ENCODE assay signal across 10 cellular contexts in genomic region chr3:170809975-170810357, GRCh38.
DNase-seq lines count a peak whose midpoint lies in the region; ATAC-seq, FAIRE-seq and TF ChIP-seq lines count a peak whose summit lies in the region.
"Had no signal": no experiment of that assay in that cellular context is flagged by ENCODE, and none has a peak within 500 bp of the region (broad histone marks: within the 10 kb centered on the region; RNA-seq: fewer than 3 reads in every experiment).

No MANE protein-coding gene starts in this region.

- TF ChIP-seq RAD21 in HepG2 (CRISPR knock-in tag; IDR thresholded peaks at IDR 0.05), result no peak

- no peaks in the 10 kb centered on the region; the same call in 1 of the 2 replicates for H4K20me1 ChIP-seq in HepG2 (ENCODE audit: insufficient read depth, low read length)

- H3K36me3 ChIP-seq in mucosa of descending colon (ENCODE audit: low read depth) (no peaks in the 10 kb centered on the region), HepG2 (replicated peaks in 1 of 2; ENCODE audit: control insufficient read depth in 1 of 2, insufficient read depth in 2 of 2, low read length in 2 of 2) (no peaks in the 10 kb centered on the region), kidney (ENCODE audit: control insufficient read depth in 1 of 2, insufficient read depth in 2 of 2, low read length in 2 of 2) (no peaks in the 10 kb centered on the region)
- H3K36me3 ChIP-seq: stomach had no signal

- DNase-seq in EH (ENCODE audit: low read depth), result peak; percentile 69
- peak; percentile 58 for DNase-seq in NOMO-1 treated with DMSO at 0.1 percent for 48 hours (lab: John Stamatoyannopoulos, UW; ENCODE audit: unreplicated experiment)
- peak; percentile 67 for DNase-seq in dermis blood vessel endothelial cell
- DNase-seq in mucosa of descending colon, result peak in 1 of 3 donors; percentile 9
- DNase-seq in HepG2 (ENCODE audit: low spot score), result no peak
- no peak for DNase-seq in kidney
- no peak for DNase-seq in stimulated activated naive CD4-positive, alpha-beta T cell treated with Interleukin-2 at 50 U/mL for 16 hours (lab: John Stamatoyannopoulos, UW)
- no peak for DNase-seq in activated CD8-positive, alpha-beta memory T cell treated with anti-CD3 and anti-CD28 coated beads, Interleukin-2, amount 50 U/mL, for 4 hours
- DNase-seq: immature natural killer cell, stomach had no signal

- H3K9ac ChIP-seq in HepG2 (ENCODE audit: insufficient read depth, low read depth, low read length) (no peak overlapping the region), kidney (ENCODE audit: low read length in 2 of 2) (no peak overlapping the region)

- no peak overlapping the region for H3K4me2 ChIP-seq in HepG2 (ENCODE audit: low read depth, low read length)

- H3K4me1 ChIP-seq in mucosa of descending colon (ENCODE audit: low read depth), result peaks cover 5% of the 10 kb centered on the region
- H3K4me1 ChIP-seq in HepG2 (ENCODE audit: insufficient read depth, low read length), result no peaks in the 10 kb centered on the region
- H3K4me1 ChIP-seq in kidney (ENCODE audit: control insufficient read depth in 1 of 2, insufficient read depth in 1 of 2, low read depth in 1 of 2, low read length in 2 of 2), result no peaks in the 10 kb centered on the region

- no peaks in the 10 kb centered on the region for H3K9me3 ChIP-seq in mucosa of descending colon
- H3K9me3 ChIP-seq in HepG2 (ENCODE audit: low read length), result no peaks in the 10 kb centered on the region
- no peaks in the 10 kb centered on the region for H3K9me3 ChIP-seq in kidney (ENCODE audit: control insufficient read depth in 1 of 2, low read length in 2 of 2)
- H3K9me3 ChIP-seq: stomach had no signal

- 0% methylated on average over 1 of the region's 1 CpG for WGBS in HepG2 (ENCODE audit: low lambda C conversion rate)

- CTCF ChIA-PET in HepG2 (lab: Yijun Ruan, JAX; ENCODE audit: low intra/inter-chr PET ratio, low total read pairs), result interaction anchor here (1.1 kb wide), 1 partner anchor 396 kb away, joined by 3 read pairs; no protein-coding TSS in a partner anchor

- no peak for TF ChIP-seq EP300 in HepG2 (IDR thresholded peaks at IDR 0.05; ENCODE audit: low read depth in 2 of 2, low read length in 2 of 2)
- no peak for TF ChIP-seq EP300 in HepG2 (CRISPR knock-in tag; IDR thresholded peaks at IDR 0.05; ENCODE audit: borderline replicate concordance)

- no TSS peak for BruUV-seq in HepG2 (replicated peaks; lab: Mats Ljungman, UMichigan)

- POLR2A ChIA-PET in HepG2 (lab: Yijun Ruan, JAX), result no interaction called here

- FAIRE-seq in HepG2 (lab: Jason Lieb, UNC) (no peak), kidney (lab: Jason Lieb, UNC) (no peak)

- H3K79me2 ChIP-seq in HepG2 (ENCODE audit: insufficient read depth, low read length), result no peaks in the 10 kb centered on the region

- H3K4me3 ChIP-seq in mucosa of descending colon (no peak overlapping the region), HepG2 (replicated peaks in 1 of 3; ENCODE audit: insufficient read depth in 1 of 3, low read depth in 2 of 3, low read length in 3 of 3) (no peak overlapping the region), kidney (ENCODE audit: low read length in 2 of 2) (no peak overlapping the region)
- H3K4me3 ChIP-seq: stomach had no signal

- in situ Hi-C loops in HepG2 (cut with HindIII; ENCODE audit: extremely low pct_ligation_motif_present, low pct_unique_long_range_greater_than_20kb), result loop anchor here (10.0 to 25.0 kb wide), 2 partner anchors 385 to 498 kb away; no protein-coding TSS in a partner anchor

- ATAC-seq in mucosa of descending colon (peak; percentile 92), HepG2 (no peak)

- TF ChIP-seq CTCF in mucosa of descending colon (IDR thresholded peaks at IDR 0.05), result no peak
- no peak for TF ChIP-seq CTCF in HepG2 (CRISPR knock-in tag; IDR thresholded peaks at IDR 0.05)
- TF ChIP-seq CTCF in kidney (IDR thresholded peaks at IDR 0.05; ENCODE audit: borderline replicate concordance, extremely low read depth, insufficient read depth), result no peak

- H2AFZ ChIP-seq in HepG2 (ENCODE audit: low read length), result no peak overlapping the region

- H3K27ac ChIP-seq in HepG2 (ENCODE audit: extremely low read length, insufficient read depth, low read length) (no peak overlapping the region), kidney (ENCODE audit: low read depth in 2 of 2, low read length in 2 of 2) (no peak overlapping the region)
- H3K27ac ChIP-seq: stomach had no signal

- TF ChIP-seq POLR2A in HepG2 (IDR thresholded peaks at IDR 0.05; ENCODE audit: insufficient read depth in 1 of 2, low read depth in 2 of 2, low read length in 2 of 2), result no peak

- intact Hi-C loops in mucosa of descending colon (cut with DNase I, micrococcal nuclease) (loop anchor here (5.0 to 10.0 kb wide), 2 partner anchors 395 to 398 kb away; partner anchors contain the start of gene CLDN11 (in 1 of the 2)), HepG2 (cut with micrococcal nuclease; ENCODE audit: unreplicated experiment) (loop anchor here (5.0 to 10.0 kb wide), 2 partner anchors 118 to 315 kb away; no protein-coding TSS in a partner anchor), kidney (cut with DNase I) (no loop called here)

- peaks cover 0 to 24% of the 10 kb centered on the region in 2 experiments; a peak in 1 of 5 replicates for H3K27me3 ChIP-seq in HepG2 (ENCODE audit: control insufficient read depth in 1 of 2, insufficient read depth in 2 of 2, low read length in 2 of 2)
- H3K27me3 ChIP-seq: stomach had no signal

TF ChIP-seq in HepG2, 621 proteins besides CTCF, POLR2A, EP300 and RAD21:
- TF ChIP-seq SMYD3 (CRISPR knock-in tag; IDR thresholded peaks at IDR 0.05) (no peak), ZNF773 (CRISPR knock-in tag; IDR thresholded peaks at IDR 0.05; ENCODE audit: borderline replicate concordance) (no peak), ZNF747 (CRISPR knock-in tag; IDR thresholded peaks at IDR 0.05; ENCODE audit: borderline replicate concordance) (no peak), PRPF4 (IDR thresholded peaks at IDR 0.05; ENCODE audit: low read depth, low read length, poor library complexity, severe bottlenecking) (no peak), ZBTB42 (CRISPR knock-in tag; IDR thresholded peaks at IDR 0.05) (no peak), ZBTB21 (CRISPR knock-in tag; IDR thresholded peaks at IDR 0.05) (no peak), ZEB1 (IDR thresholded peaks at IDR 0.05; ENCODE audit: insufficient replicate concordance, low read depth) (no peak), ZBED4 (CRISPR knock-in tag; IDR thresholded peaks at IDR 0.05; ENCODE audit: borderline replicate concordance) (no peak), SMARCE1 (IDR thresholded peaks at IDR 0.05; ENCODE audit: borderline replicate concordance) (no peak), ZNF101 (CRISPR knock-in tag; IDR thresholded peaks at IDR 0.05; ENCODE audit: borderline replicate concordance, low read depth) (no peak), BORCS8-MEF2B (CRISPR knock-in tag; IDR thresholded peaks at IDR 0.05) (no peak), ARNT2 (CRISPR knock-in tag; IDR thresholded peaks at IDR 0.05; ENCODE audit: low read depth) (no peak), NFE2 (CRISPR knock-in tag; IDR thresholded peaks at IDR 0.05) (no peak)

Comparison
In these comparisons a context has a peak if more than half of its experiments do, and no peak if none do; other contexts are left out.
1. DNase-seq: peak in EH (single experiment), NOMO-1 treated with DMSO at 0.1 percent for 48 hours (single experiment) and dermis blood vessel endothelial cell (single experiment); none in HepG2 (single experiment), kidney (single experiment), stimulated activated naive CD4-positive, alpha-beta T cell treated with Interleukin-2 at 50 U/mL for 16 hours (single experiment) and activated CD8-positive, alpha-beta memory T cell treated with anti-CD3 and anti-CD28 coated beads, Interleukin-2, amount 50 U/mL, for 4 hours (single experiment).